Comparison of ENCODE assay signal across 14 cellular contexts in genomic region chr11:1115292-1115691, GRCh38. TPM values are rescaled to one million over a fixed set of nuclear protein-coding genes. Genes with fewer than 3 reads are reported as not detected.
DNase-seq lines count a peak whose midpoint lies in the region; ATAC-seq, FAIRE-seq and TF ChIP-seq lines count a peak whose summit lies in the region.
"Not testable (repeated sequence)": the region's sequence is repeated elsewhere in the genome, so short reads cannot be mapped to it uniquely, and the experiment has no call there.
"Had no signal": no experiment of that assay in that cellular context is flagged by ENCODE, and none has a peak within 500 bp of the region (broad histone marks: within the 10 kb centered on the region; RNA-seq: fewer than 3 reads in every experiment).

No MANE protein-coding gene starts in this region.

- H3K27me3 ChIP-seq in HCT116 (ENCODE audit: insufficient read depth, low read length); H1 (replicated peaks in 1 of 4; ENCODE audit: control insufficient read depth in 3 of 4, extremely low read depth in 1 of 4, insufficient read depth in 3 of 4, low read length in 3 of 4); mucosa of stomach (ENCODE audit: control insufficient read depth, insufficient read depth, low read length): not testable (repeated sequence)
- H3K27me3 ChIP-seq in left ventricle myocardium inferior (ENCODE audit: low read depth) (peaks cover 31% of the 10 kb centered on the region), left lung (peaks cover 0 to 20% of the 10 kb centered on the region in 2 donors), sigmoid colon (peaks cover 0 to 23% (median 6%) of the 10 kb centered on the region in 3 donors)

- H3K36me3 Mint-ChIP-seq in activated naive CD4-positive, alpha-beta T cell treated with anti-CD3 and anti-CD28 coated beads, Interleukin-2, amount 10 ng/mL, durations not matched to agents 7 days and 5 days = not testable (repeated sequence)

- TF ChIP-seq EP300 in H1 (IDR thresholded peaks at IDR 0.05; ENCODE audit: borderline replicate concordance in 1 of 2, low read depth in 2 of 2, low read length in 2 of 2); sigmoid colon (IDR thresholded peaks at IDR 0.05): not testable (repeated sequence)

- not testable (repeated sequence) for H3K14ac ChIP-seq in H1 (ENCODE audit: insufficient read length)

- not testable (repeated sequence) for H3K23me2 ChIP-seq in H1 (ENCODE audit: low read depth, low read length)

- not testable (repeated sequence) for H3K56ac ChIP-seq in H1 (replicated peaks; ENCODE audit: insufficient read length, low read depth, low read length)

- not testable (repeated sequence) for TF ChIP-seq CTCF in HCT116 (IDR thresholded peaks at IDR 0.05 in 2 of 3, conservative IDR thresholded peaks at IDR 0.05 in 1 of 3; ENCODE audit: borderline replicate concordance in 1 of 3, insufficient read depth in 1 of 3, low read depth in 2 of 3, low read length in 2 of 3); H1 (IDR thresholded peaks at IDR 0.05; ENCODE audit: control extremely low read depth in 1 of 3, insufficient read depth in 1 of 3, low read depth in 1 of 3, low read length in 3 of 3); left ventricle myocardium inferior (IDR thresholded peaks at IDR 0.05; ENCODE audit: borderline replicate concordance); left lung (IDR thresholded peaks at IDR 0.05); sigmoid colon (IDR thresholded peaks at IDR 0.05)

- WGBS in H1 (ENCODE audit: extremely low coverage in 1 of 2, insufficient coverage in 1 of 2, insufficient read length in 1 of 2, insufficient replicate concordance in 2 of 2, low coverage in 1 of 2, low lambda C conversion rate in 2 of 2, missing lambda C conversion rate in 1 of 2), 2 experiments = 88% methylated on average over 6 of the region's 6 CpGs; no CpG with 5 or more reads in 1 of the 2 experiments
- WGBS in sigmoid colon, 2 donors = 80 to 91% methylated on average over 6 of the region's 6 CpGs

- POLR2A ChIA-PET in HCT116 (lab: Charles Lee); H1 (lab: Charles Lee; ENCODE audit: partially characterized antibody): not testable (repeated sequence)

- H3K18ac ChIP-seq in H1 (ENCODE audit: extremely low read depth, low read length) = not testable (repeated sequence)

- CTCF ChIA-PET in HCT116 (lab: Charles Lee); activated naive CD4-positive, alpha-beta T cell treated with anti-CD3 and anti-CD28 coated beads, Interleukin-2, amount 10 ng/mL, durations not matched to agents 7 days and 5 days (lab: Charles Lee); H1 (lab: Charles Lee; ENCODE audit: partially characterized antibody): not testable (repeated sequence)

- not testable (repeated sequence) for H3K9me3 ChIP-seq in HCT116 (ENCODE audit: control insufficient read depth in 1 of 2, insufficient read depth in 1 of 2, low read depth in 1 of 2, low read length in 2 of 2); left ventricle myocardium inferior (replicated peaks); left lung; mucosa of stomach (ENCODE audit: control insufficient read depth, low read length); sigmoid colon
- H3K9me3 ChIP-seq in H1 (ENCODE audit: insufficient read depth in 2 of 2, low read depth in 1 of 2, low read length in 1 of 2) = peaks cover 5 to 35% of the 10 kb centered on the region in 2 experiments; a peak in 2 of 4 replicates

- H4K8ac ChIP-seq in H1 (ENCODE audit: extremely low read depth, insufficient read depth, low read length) = not testable (repeated sequence)

- TF ChIP-seq POLR2A in HCT116 (IDR thresholded peaks at IDR 0.05; ENCODE audit: borderline replicate concordance, extremely low read depth, insufficient read depth, insufficient read length); H1 (IDR thresholded peaks at IDR 0.05; ENCODE audit: control extremely low read depth in 1 of 2, low read depth in 2 of 2, low read length in 2 of 2); sigmoid colon (IDR thresholded peaks at IDR 0.05): not testable (repeated sequence)

- H3K79me2 ChIP-seq in HCT116 (ENCODE audit: insufficient read depth, low read length); H1 (ENCODE audit: control insufficient read depth in 1 of 2, insufficient read depth in 2 of 2, low read length in 2 of 2): not testable (repeated sequence)

- not testable (repeated sequence) for H3K79me1 ChIP-seq in H1 (ENCODE audit: low read depth, low read length)

- not testable (repeated sequence) for FAIRE-seq in H1 (lab: Jason Lieb, UNC)

- not testable (repeated sequence) for H2BK20ac ChIP-seq in H1 (ENCODE audit: low read length)

- ATAC-seq in HCT116, left lung: not testable (repeated sequence)

- RAD21 ChIA-PET in HCT116 (lab: Charles Lee; ENCODE audit: low non-redundant PET in 1 of 2, low total read pairs in 2 of 2, uncharacterized antibody in 2 of 2, unreplicated experiment in 2 of 2) = not testable (repeated sequence)

- H3K36me3 ChIP-seq in HCT116 (ENCODE audit: control insufficient read depth in 1 of 2, insufficient read depth in 2 of 2, low read length in 2 of 2); H1 (ENCODE audit: control insufficient read depth in 2 of 4, insufficient read depth in 4 of 4, low read length in 3 of 4); left ventricle myocardium inferior; left lung; mucosa of stomach (ENCODE audit: control insufficient read depth, insufficient read depth, low read length); sigmoid colon: not testable (repeated sequence)

- not testable (repeated sequence) for H2AK5ac ChIP-seq in H1 (ENCODE audit: low read depth, low read length)

- not testable (repeated sequence) for H3K4me3 Mint-ChIP-seq in activated naive CD4-positive, alpha-beta T cell treated with anti-CD3 and anti-CD28 coated beads, Interleukin-2, amount 10 ng/mL, durations not matched to agents 7 days and 5 days

- not testable (repeated sequence) for H2BK5ac ChIP-seq in H1 (ENCODE audit: low read depth, low read length)

- H3K9ac ChIP-seq in HCT116 (ENCODE audit: low read length); H1 (replicated peaks in 1 of 4; ENCODE audit: extremely low read depth in 1 of 4, low read depth in 3 of 4, low read length in 3 of 4): not testable (repeated sequence)
- peak overlapping the region; percentile 31 for H3K9ac ChIP-seq in mucosa of stomach (ENCODE audit: low read length)

- not testable (repeated sequence) for H3K9me3 Mint-ChIP-seq in activated naive CD4-positive, alpha-beta T cell treated with anti-CD3 and anti-CD28 coated beads, Interleukin-2, amount 10 ng/mL, durations not matched to agents 7 days and 5 days

- not testable (repeated sequence) for H2BK120ac ChIP-seq in H1 (replicated peaks; ENCODE audit: low read depth, low read length)

- H3K27ac Mint-ChIP-seq in activated naive CD4-positive, alpha-beta T cell treated with anti-CD3 and anti-CD28 coated beads, Interleukin-2, amount 10 ng/mL, durations not matched to agents 7 days and 5 days = not testable (repeated sequence)

- H2BK12ac ChIP-seq in H1 (ENCODE audit: low read depth, low read length) = not testable (repeated sequence)

- not testable (repeated sequence) for H3K4ac ChIP-seq in H1 (replicated peaks; ENCODE audit: insufficient read length, low read depth, low read length)

- H3K4me2 ChIP-seq in HCT116 (ENCODE audit: low read length); H1 (ENCODE audit: insufficient read depth in 1 of 2, low read depth in 2 of 2, low read length in 2 of 2): not testable (repeated sequence)

- BruUV-seq in HCT116 (replicated peaks; lab: Mats Ljungman, UMichigan) = not testable (repeated sequence)

- not testable (repeated sequence) for H3K27ac ChIP-seq in HCT116 (ENCODE audit: low read depth, low read length); H1 (ENCODE audit: low read depth, low read length); left ventricle myocardium inferior (replicated peaks); left lung; sigmoid colon

- not testable (repeated sequence) for TF ChIP-seq RAD21 in HCT116 (IDR thresholded peaks at IDR 0.05; ENCODE audit: low read depth); H1 (IDR thresholded peaks at IDR 0.05 in 1 of 2, conservative IDR thresholded peaks at IDR 0.05 in 1 of 2; ENCODE audit: low read depth in 2 of 2, low read length in 2 of 2)

- not testable (repeated sequence) for H3K9me2 ChIP-seq in HCT116 (ENCODE audit: insufficient read depth)

- intact Hi-C loops in HCT116 (cut with micrococcal nuclease) = loop anchor here (2.0 kb wide), 1 partner anchor 514 kb away; the partner anchor contains the start of gene KRTAP5-5
- intact Hi-C loops in left ventricle myocardium inferior (cut with micrococcal nuclease); left lung (cut with DNase I); sigmoid colon (cut with DNase I): not testable (repeated sequence)

- not testable (repeated sequence) for H3K4me3 ChIP-seq in HCT116 (replicated peaks in 1 of 2; ENCODE audit: low read depth in 1 of 2, low read length in 2 of 2); H1 (ENCODE audit: extremely low read depth in 1 of 4, insufficient read depth in 2 of 4, low read depth in 3 of 4, low read length in 4 of 4); left ventricle myocardium inferior; left lung; mucosa of stomach (ENCODE audit: low read length); sigmoid colon

- not testable (repeated sequence) for DNase-seq in HCT116 (ENCODE audit: low read depth, low spot score); H1 (ENCODE audit: low read depth in 1 of 2, low spot score in 2 of 2)
- peak; percentile 5 for DNase-seq in activated naive CD4-positive, alpha-beta T cell treated with anti-CD3 and anti-CD28 coated beads, Interleukin-2, amount 10 ng/mL, durations not matched to agents 7 days and 5 days
- DNase-seq in left ventricle myocardium inferior = peak; percentile 4
- DNase-seq in left lung = peak; percentile 11 to 37
- DNase-seq in sigmoid colon = peak; percentile 36

- not testable (repeated sequence) for H3K4me1 ChIP-seq in HCT116 (ENCODE audit: control insufficient read depth in 1 of 2, insufficient read depth in 2 of 2, low read length in 2 of 2); H1 (replicated peaks in 1 of 4; ENCODE audit: control insufficient read depth in 3 of 4, insufficient read depth in 4 of 4, low read length in 3 of 4); left ventricle myocardium inferior; left lung; sigmoid colon
- peaks cover 51% of the 10 kb centered on the region for H3K4me1 ChIP-seq in mucosa of stomach (ENCODE audit: control insufficient read depth, insufficient read depth, low read length)

- H3K4me1 Mint-ChIP-seq in activated naive CD4-positive, alpha-beta T cell treated with anti-CD3 and anti-CD28 coated beads, Interleukin-2, amount 10 ng/mL, durations not matched to agents 7 days and 5 days = not testable (repeated sequence)

- not testable (repeated sequence) for H3K23ac ChIP-seq in H1 (ENCODE audit: insufficient read length)

- not testable (repeated sequence) for H4K20me1 ChIP-seq in HCT116 (ENCODE audit: insufficient read depth); H1 (replicated peaks in 1 of 2; ENCODE audit: control insufficient read depth in 1 of 2, insufficient read depth in 2 of 2, low read length in 2 of 2)

- not testable (repeated sequence) for H4K91ac ChIP-seq in H1 (replicated peaks; ENCODE audit: insufficient read length, low read length)

- H4K5ac ChIP-seq in H1 (ENCODE audit: insufficient read length, low read depth, low read length) = not testable (repeated sequence)

- not testable (repeated sequence) for H3K27me3 Mint-ChIP-seq in activated naive CD4-positive, alpha-beta T cell treated with anti-CD3 and anti-CD28 coated beads, Interleukin-2, amount 10 ng/mL, durations not matched to agents 7 days and 5 days

- H2AFZ ChIP-seq in HCT116 (ENCODE audit: low read depth, low read length, poor library complexity, severe bottlenecking) (peak overlapping the region; percentile 55), H1 (ENCODE audit: low read length) (0 out of 2 replicates have a peak overlapping the region, but pooled peaks have one; percentile 98)

- not testable (repeated sequence) for H2BK15ac ChIP-seq in H1 (ENCODE audit: low read length)

RNA-seq across cellular contexts. Expression of gene MUC2, which starts 40.6 kb away (rescaled TPM):
- 0.47 TPM for total RNA-seq in HCT116 (2021; ENCODE audit: unreplicated experiment)
- 0.09 and 0.25 TPM in 2 replicates for polyA plus RNA-seq in HCT116 (2012)
- total RNA-seq in H1 (2021; fragmentation: NEBNext Ultra II Directional; extraction: Animal tissue kit (Norgen Biotek cat#: 25700)) = not detected in 2 replicates
- polyA plus RNA-seq in H1 (2011; rRNA removed) = not detected in 2 replicates
- not detected for polyA plus RNA-seq in H1 (2011; cell fraction: cytosol; rRNA removed)
- not detected for polyA plus RNA-seq in H1 (2011; cell fraction: nucleus; rRNA removed)
- polyA plus RNA-seq in H1 (2012, experiment 1 of 2) = 0.01 to 0.04 TPM in 2 of 4 replicates, not detected in the others
- not detected for polyA plus RNA-seq in H1 (2012, experiment 2 of 2)
- polyA plus RNA-seq in H1 (2013, experiment 1 of 2) = 0.02 TPM
- polyA plus RNA-seq in H1 (2013, experiment 2 of 2) = under 0.01 TPM
- polyA minus RNA-seq in H1 (2011; rRNA and poly(A)+ RNA removed) = not detected in 2 replicates
- not detected for polyA minus RNA-seq in H1 (2011; cell fraction: cytosol; rRNA and poly(A)+ RNA removed)
- not detected for polyA minus RNA-seq in H1 (2011; cell fraction: nucleus; rRNA and poly(A)+ RNA removed)
- total RNA-seq in left ventricle myocardium inferior = 0.03 TPM
- not detected for total RNA-seq in left lung
- 1 to 10 TPM in 3 of 4 donors, not detected in 1; 2.5 to 8.0 (median 2.9) TPM for total RNA-seq in sigmoid colon
- 100 to 1,000 TPM in 1 of 3 donors, 10 to 100 TPM in 2; 22.8 to 248 (median 40.2) TPM for polyA plus RNA-seq in sigmoid colon
- total RNA-seq: A673; Calu3; CD4-positive, alpha-beta memory T cell; Daoy; G401; GM23338 had no signal
- polyA plus RNA-seq: BJ; CD4-positive, alpha-beta memory T cell; GM23338 had no signal

RNA-seq across cellular contexts. Expression of gene MUC5AC, which starts 42.5 kb away (rescaled TPM):
- total RNA-seq in HCT116 (2021; ENCODE audit: unreplicated experiment) = under 0.01 TPM
- 0.01 TPM in 2 replicates for polyA plus RNA-seq in HCT116 (2012)
- total RNA-seq in H1 (2021; fragmentation: NEBNext Ultra II Directional; extraction: Animal tissue kit (Norgen Biotek cat#: 25700)) = not detected in 2 replicates
- polyA plus RNA-seq in H1 (2011; rRNA removed) = not detected in 2 replicates
- polyA plus RNA-seq in H1 (2011; cell fraction: cytosol; rRNA removed) = not detected
- not detected for polyA plus RNA-seq in H1 (2011; cell fraction: nucleus; rRNA removed)
- not detected in 4 replicates for polyA plus RNA-seq in H1 (2012, experiment 1 of 2)
- not detected for polyA plus RNA-seq in H1 (2012, experiment 2 of 2)
- not detected for polyA plus RNA-seq in H1 (2013, experiment 1 of 2)
- not detected for polyA plus RNA-seq in H1 (2013, experiment 2 of 2)
- polyA minus RNA-seq in H1 (2011; rRNA and poly(A)+ RNA removed) = not detected in 2 replicates
- polyA minus RNA-seq in H1 (2011; cell fraction: cytosol; rRNA and poly(A)+ RNA removed) = not detected
- polyA minus RNA-seq in H1 (2011; cell fraction: nucleus; rRNA and poly(A)+ RNA removed) = not detected
- total RNA-seq in left ventricle myocardium inferior = not detected
- under 1 TPM in 1 of 2 donors, not detected in 1; 0.37 TPM for total RNA-seq in left lung
- total RNA-seq in sigmoid colon = under 1 TPM in 1 of 4 donors, not detected in 3; under 0.01 TPM
- polyA plus RNA-seq in sigmoid colon = under 1 TPM in 2 of 3 donors, not detected in 1; under 0.01 to 0.09 TPM
- total RNA-seq: A673; CD4-positive, alpha-beta memory T cell; Daoy; G401; GM23338 had no signal
- polyA plus RNA-seq: BJ; CD4-positive, alpha-beta memory T cell; GM23338 had no signal
